In genomic region chr15:66744610-66745279, GRCh38 we compare ENCODE assay signal across 12 cellular contexts. TPM values are rescaled to one million over a fixed set of nuclear protein-coding genes. Genes with fewer than 3 reads are reported as not detected.
A peak's percentile ranks its signal among the peaks of the same experiment; 100 is the strongest.
DNase-seq lines count a peak whose midpoint lies in the region; ATAC-seq and TF ChIP-seq lines count a peak whose summit lies in the region.
"Had no signal": no experiment of that assay in that cellular context is flagged by ENCODE, and none has a peak within 500 bp of the region (broad histone marks: within the 10 kb centered on the region; RNA-seq: fewer than 3 reads in every experiment).

No MANE protein-coding gene starts in this region.

- peaks cover 2% of the 10 kb centered on the region for H3K4me1 Mint-ChIP-seq in activated CD4-positive, alpha-beta T cell treated with anti-CD3 and anti-CD28 coated beads, Interleukin-2, amount 10 ng/mL, durations not matched to agents 24 days and 14 days
- H3K4me1 Mint-ChIP-seq: activated CD4-positive, alpha-beta T cell treated with anti-CD3 and anti-CD28 coated beads, Interleukin-2, amount 10 ng/mL, durations not matched to agents 7 days and 5 days had no signal

- H3K9me3 Mint-ChIP-seq in activated CD4-positive, alpha-beta T cell treated with anti-CD3 and anti-CD28 coated beads, Interleukin-2, amount 10 ng/mL, durations not matched to agents 24 days and 14 days, result no peaks in the 10 kb centered on the region
- H3K9me3 Mint-ChIP-seq: activated CD4-positive, alpha-beta T cell treated with anti-CD3 and anti-CD28 coated beads, Interleukin-2, amount 10 ng/mL, durations not matched to agents 7 days and 5 days had no signal

- no peaks in the 10 kb centered on the region for H3K27me3 Mint-ChIP-seq in activated CD4-positive, alpha-beta T cell treated with anti-CD3 and anti-CD28 coated beads, Interleukin-2, amount 10 ng/mL, durations not matched to agents 24 days and 14 days
- H3K27me3 Mint-ChIP-seq: activated CD4-positive, alpha-beta T cell treated with anti-CD3 and anti-CD28 coated beads, Interleukin-2, amount 10 ng/mL, durations not matched to agents 7 days and 5 days had no signal

- H2AFZ ChIP-seq in OCI-LY1 (ENCODE audit: low read length), result no peak overlapping the region

- DNase-seq in AG10803 (ENCODE audit: low read depth) (no peak), fibroblast of villous mesenchyme (ENCODE audit: low read depth) (no peak), sciatic nerve (ENCODE audit: low spot score) (no peak), NCI-H524 (lab: John Stamatoyannopoulos, UW) (no peak)
- DNase-seq in activated CD4-positive, alpha-beta T cell treated with anti-CD3 and anti-CD28 coated beads, Interleukin-2, amount 10 ng/mL, durations not matched to agents 24 days and 14 days, result no peak
- no peak for DNase-seq in activated CD4-positive, CD25-positive, alpha-beta regulatory T cell treated with anti-CD3 and anti-CD28 coated beads, Interleukin-2, amount 50 U/mL, for 72 hours
- no peak for DNase-seq in stimulated activated CD4-positive, alpha-beta T cell treated with anti-CD3 and anti-CD28 coated beads, Interleukin-15, amount 100 ng/mL, for 24 hours
- DNase-seq: activated CD4-positive, alpha-beta T cell treated with anti-CD3 and anti-CD28 coated beads, Interleukin-2, amount 10 ng/mL, durations not matched to agents 7 days and 5 days; activated effector memory CD4-positive, alpha-beta T cell treated with Interleukin-2 at 50 U/mL for 16 hours; NCI-H187 had no signal

- no peak overlapping the region; the same call in 1 of the 2 replicates for H3K4me2 ChIP-seq in OCI-LY1 (ENCODE audit: low read length)

- peak overlapping the region; percentile 58 for H3K27ac ChIP-seq in OCI-LY1 (ENCODE audit: low read depth, low read length, poor library complexity, severe bottlenecking)
- H3K27ac ChIP-seq: epithelial cell of prostate had no signal

- H3K27me3 ChIP-seq in OCI-LY1 (ENCODE audit: insufficient read depth, low read length), result no peaks in the 10 kb centered on the region

- H3K79me2 ChIP-seq in OCI-LY1 (ENCODE audit: insufficient read depth, low read length), result no peaks in the 10 kb centered on the region

- H3K9me3 ChIP-seq in OCI-LY1 (ENCODE audit: low read length), result no peaks in the 10 kb centered on the region

- H3K9me2 ChIP-seq in OCI-LY1 (ENCODE audit: low read depth, low read length), result no peaks in the 10 kb centered on the region

- H3K4me3 ChIP-seq in AG10803 (ENCODE audit: low read length) (no peak overlapping the region), OCI-LY1 (ENCODE audit: low read depth, low read length, poor library complexity, severe bottlenecking) (no peak overlapping the region), fibroblast of villous mesenchyme (ENCODE audit: low read depth, low read length) (no peak overlapping the region)

- ATAC-seq in sciatic nerve, result peak; percentile 1

- peaks cover 65% of the 10 kb centered on the region for H3K4me1 ChIP-seq in OCI-LY1 (ENCODE audit: insufficient read depth, low read length, severe bottlenecking)

- no peak overlapping the region; the same call in 1 of the 2 replicates for H3K9ac ChIP-seq in OCI-LY1 (ENCODE audit: low read length)

- intact Hi-C loops in sciatic nerve (cut with DNase I), result no loop called here
- intact Hi-C loops in activated CD4-positive, alpha-beta T cell treated with anti-CD3 and anti-CD28 coated beads, Interleukin-2, amount 10 ng/mL, durations not matched to agents 24 days and 14 days (cut with micrococcal nuclease), result no loop called here

- H3K4me3 Mint-ChIP-seq in activated CD4-positive, alpha-beta T cell treated with anti-CD3 and anti-CD28 coated beads, Interleukin-2, amount 10 ng/mL, durations not matched to agents 24 days and 14 days, result no peak overlapping the region
- H3K4me3 Mint-ChIP-seq: activated CD4-positive, alpha-beta T cell treated with anti-CD3 and anti-CD28 coated beads, Interleukin-2, amount 10 ng/mL, durations not matched to agents 7 days and 5 days had no signal

- TF ChIP-seq CTCF in AG10803 (conservative IDR thresholded peaks at IDR 0.05; ENCODE audit: low read length) (0 out of 2 replicates have a peak, but pooled peaks have one; percentile 10), OCI-LY1 (IDR thresholded peaks at IDR 0.05; ENCODE audit: low read length) (0 out of 2 replicates have a peak, but pooled peaks have one; percentile 5), fibroblast of villous mesenchyme (IDR thresholded peaks at IDR 0.05; ENCODE audit: insufficient read depth, low read depth, low read length) (peak; percentile 12)

- H3K36me3 ChIP-seq in OCI-LY1 (ENCODE audit: insufficient read depth, low read length), result no peaks in the 10 kb centered on the region

- no peak overlapping the region for H3K27ac Mint-ChIP-seq in activated CD4-positive, alpha-beta T cell treated with anti-CD3 and anti-CD28 coated beads, Interleukin-2, amount 10 ng/mL, durations not matched to agents 24 days and 14 days
- H3K27ac Mint-ChIP-seq: activated CD4-positive, alpha-beta T cell treated with anti-CD3 and anti-CD28 coated beads, Interleukin-2, amount 10 ng/mL, durations not matched to agents 7 days and 5 days had no signal

- H3F3A ChIP-seq in OCI-LY1 (ENCODE audit: insufficient read depth, low read length), result no peaks in the 10 kb centered on the region

- H4K20me1 ChIP-seq in OCI-LY1 (ENCODE audit: insufficient read depth, low read length), result no peaks in the 10 kb centered on the region

- H3K36me3 Mint-ChIP-seq in activated CD4-positive, alpha-beta T cell treated with anti-CD3 and anti-CD28 coated beads, Interleukin-2, amount 10 ng/mL, durations not matched to agents 24 days and 14 days (ENCODE audit: low read depth), result no peaks in the 10 kb centered on the region

RNA-seq across cellular contexts. Expression of gene SMAD6, which starts 42.7 kb away (rescaled TPM):
- total RNA-seq in fibroblast of villous mesenchyme, result 3.0 and 3.5 TPM in 2 replicates
- 62.4 TPM for total RNA-seq in sciatic nerve
- 0.19 and 0.40 TPM in 2 replicates for total RNA-seq in activated CD4-positive, alpha-beta T cell treated with anti-CD3 and anti-CD28 coated beads, Interleukin-2, amount 10 ng/mL, durations not matched to agents 24 days and 14 days

Comparison
In these comparisons a context has a peak if more than half of its experiments do, and no peak if none do; other contexts are left out.
1. RNA of gene SMAD6, which starts 42.7 kb away (total RNA-seq): 62.4 TPM in sciatic nerve (single experiment); 3.0 to 3.5 TPM in fibroblast of villous mesenchyme and 0.19 to 0.40 TPM in activated CD4-positive, alpha-beta T cell treated with anti-CD3 and anti-CD28 coated beads, Interleukin-2, amount 10 ng/mL, durations not matched to agents 24 days and 14 days; every median in the first group is over 10 times any median in the second.
2. Peak in every context shown above with its lines, with median percentiles within 50 percentile points of each other: CTCF ChIP-seq.